Comparison of ENCODE assay signal across 24 cellular contexts in the genomic region with DNA sequence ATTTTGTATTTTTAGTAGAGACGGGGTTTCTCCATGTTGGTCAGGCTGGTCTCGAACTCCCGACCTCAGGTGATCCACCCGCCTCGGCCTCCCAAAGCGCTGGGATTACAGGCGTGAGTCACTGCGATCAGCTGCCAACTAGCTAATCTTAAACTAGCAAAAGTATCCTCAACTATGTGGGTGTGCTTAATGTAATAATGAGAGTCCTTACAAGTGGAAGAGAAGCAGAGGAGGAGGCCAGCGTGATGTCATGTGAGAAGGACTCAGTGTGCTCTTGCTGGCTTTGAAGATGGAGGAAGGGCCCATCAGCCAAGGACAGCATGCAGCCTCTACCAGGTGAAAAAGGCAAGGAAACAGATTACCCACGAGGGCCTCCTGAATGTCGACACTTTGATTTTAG. TPM values are rescaled to one million over a fixed set of nuclear protein-coding genes. Genes with fewer than 3 reads are reported as not detected.
A peak's percentile ranks its signal among the peaks of the same experiment; 100 is the strongest.
DNase-seq lines count a peak whose midpoint lies in the region; ATAC-seq and TF ChIP-seq lines count a peak whose summit lies in the region.
"Had no signal": no experiment of that assay in that cellular context is flagged by ENCODE, and none has a peak within 500 bp of the region (broad histone marks: within the 10 kb centered on the region; RNA-seq: fewer than 3 reads in every experiment).

No MANE protein-coding gene starts in this region.

- H2BK15ac ChIP-seq in mesenchymal stem cell (ENCODE audit: low read depth, poor library complexity, severe bottlenecking): no peak overlapping the region

- 89% methylated on average over 3 of the region's 11 CpGs for WGBS in mesenchymal stem cell

- H3K36me3 ChIP-seq in mesenchymal stem cell (ENCODE audit: control insufficient read depth in 1 of 2, insufficient read depth in 2 of 2, low read depth in 1 of 2, low read length in 2 of 2): no peaks in the 10 kb centered on the region
- H3K36me3 ChIP-seq: heart left ventricle, neutrophil, prostate gland, SJSA1, vagina had no signal

- peak overlapping the region; percentile 93 for H2AK5ac ChIP-seq in mesenchymal stem cell (ENCODE audit: low read length, severe bottlenecking)

- intact Hi-C loops in cardiac septum (cut with DNase I) (no loop called here), Right ventricle myocardium superior (cut with DNase I) (no loop called here)

- H3K4me2 ChIP-seq in mesenchymal stem cell (ENCODE audit: low read length, poor library complexity, severe bottlenecking): no peak overlapping the region

- H2AFZ ChIP-seq in mesenchymal stem cell (ENCODE audit: low read depth, low read length): no peak overlapping the region

- H3K4me3 ChIP-seq in choroid plexus epithelial cell (ENCODE audit: low read depth, low read length): no peak overlapping the region
- no peak overlapping the region for H3K4me3 ChIP-seq in mesenchymal stem cell (ENCODE audit: insufficient read depth in 1 of 2, low read depth in 1 of 2, low read length in 2 of 2)
- no peak overlapping the region for H3K4me3 ChIP-seq in foreskin fibroblast (ENCODE audit: low read depth in 1 of 2, low read length in 2 of 2)
- H3K4me3 ChIP-seq: heart left ventricle, prostate gland, SJSA1, vagina had no signal

- H3K27me3 ChIP-seq in mesenchymal stem cell (ENCODE audit: control insufficient read depth in 1 of 2, insufficient read depth in 1 of 2, low read length in 2 of 2): no peaks in the 10 kb centered on the region
- H3K27me3 ChIP-seq: heart left ventricle, neutrophil, SJSA1, vagina had no signal

- no peak overlapping the region for H2BK120ac ChIP-seq in mesenchymal stem cell (ENCODE audit: low read depth, low read length)

- peak; percentile 29 for DNase-seq in cardiac septum (ENCODE audit: low spot score)
- no peak for DNase-seq in Right ventricle myocardium superior
- DNase-seq in choroid plexus epithelial cell (ENCODE audit: low read depth): peak; percentile 46
- no peak for DNase-seq in mesenchymal stem cell
- no peak for DNase-seq in foreskin fibroblast
- DNase-seq in T-helper 1 cell: no peak
- no peak for DNase-seq in EL
- DNase-seq: activated CD4-positive, alpha-beta T cell treated with anti-CD3 and anti-CD28 coated beads, Interleukin-2, amount 50 U/mL, for 48 hours; AML-193; anterior cingulate cortex; DMS153; GDM1; H7; heart left ventricle; kidney glomerular epithelial cell; NCI-H1417 treated with DMSO at 0.1 percent for 48 hours; NCI-H748 treated with DMSO at 0.1 percent for 48 hours; stimulated activated naive CD4-positive, alpha-beta T cell; T-cell had no signal

- H3K27ac ChIP-seq in mesenchymal stem cell (ENCODE audit: low read length, poor library complexity, severe bottlenecking): peak overlapping the region; percentile 25
- H3K27ac ChIP-seq: heart left ventricle, neutrophil, prostate gland, SJSA1, vagina had no signal

- no peak overlapping the region for H3K23ac ChIP-seq in mesenchymal stem cell (ENCODE audit: low read length in 2 of 2)

- H3K4ac ChIP-seq in mesenchymal stem cell (ENCODE audit: low read depth in 1 of 2, low read length in 2 of 2): no peak overlapping the region

- peaks cover 22% of the 10 kb centered on the region for H3K79me1 ChIP-seq in mesenchymal stem cell (replicated peaks; ENCODE audit: low read length, poor library complexity, severe bottlenecking)

- no peak overlapping the region for H3K9ac ChIP-seq in mesenchymal stem cell (ENCODE audit: low read length)

- no peak overlapping the region for H3K14ac ChIP-seq in mesenchymal stem cell (ENCODE audit: low read length in 2 of 2)

- H2BK12ac ChIP-seq in mesenchymal stem cell (ENCODE audit: low read length in 2 of 2): no peak overlapping the region

- no peak overlapping the region for H2BK5ac ChIP-seq in mesenchymal stem cell (ENCODE audit: low read depth, low read length, poor library complexity, severe bottlenecking)

- no peak for ATAC-seq in Right ventricle myocardium superior (ENCODE audit: poor library complexity)
- no peak for ATAC-seq in GM18520 (IDR thresholded peaks at IDR 0.05; ENCODE audit: unreplicated experiment)
- ATAC-seq: heart left ventricle, T-cell had no signal

- H4K91ac ChIP-seq in mesenchymal stem cell (ENCODE audit: low read length): no peak overlapping the region

- TF ChIP-seq CTCF in choroid plexus epithelial cell (conservative IDR thresholded peaks at IDR 0.05; ENCODE audit: low read depth, low read length) (no peak), foreskin fibroblast (IDR thresholded peaks at IDR 0.05; ENCODE audit: low read depth, low read length) (no peak)

- peaks cover 22% of the 10 kb centered on the region for H3K4me1 ChIP-seq in mesenchymal stem cell (ENCODE audit: control insufficient read depth, insufficient read depth, low read depth, low read length)
- H3K4me1 ChIP-seq: prostate gland had no signal

- no peaks in the 10 kb centered on the region for H3K9me3 ChIP-seq in mesenchymal stem cell (ENCODE audit: control insufficient read depth, low read length)
- H3K9me3 ChIP-seq: heart left ventricle, neutrophil, prostate gland, SJSA1, vagina had no signal

- no peak overlapping the region for H4K8ac ChIP-seq in mesenchymal stem cell (ENCODE audit: low read length)

- no peak overlapping the region for H3K18ac ChIP-seq in mesenchymal stem cell (ENCODE audit: low read depth in 1 of 2, low read length in 2 of 2)

RNA-seq across cellular contexts. Expression of a gene that starts 19.6 kb away (rescaled TPM):
- total RNA-seq in cardiac septum (2.1 TPM), Right ventricle myocardium superior (4.9 TPM)
- 5.9 TPM for polyA plus RNA-seq in mesenchymal stem cell (2013, experiment 1 of 2)
- 6.0 TPM for polyA plus RNA-seq in mesenchymal stem cell (2013, experiment 2 of 2)

Comparison
In these comparisons a context has a peak if more than half of its experiments do, and no peak if none do; other contexts are left out.
1. DNase-seq: peak in cardiac septum (single experiment) and choroid plexus epithelial cell (single experiment); none in Right ventricle myocardium superior (single experiment), mesenchymal stem cell (single experiment), foreskin fibroblast (0 of 2), T-helper 1 cell (0 of 5) and EL (single experiment).